11 cellular contexts compared by ENCODE assay signal in the genomic region with DNA sequence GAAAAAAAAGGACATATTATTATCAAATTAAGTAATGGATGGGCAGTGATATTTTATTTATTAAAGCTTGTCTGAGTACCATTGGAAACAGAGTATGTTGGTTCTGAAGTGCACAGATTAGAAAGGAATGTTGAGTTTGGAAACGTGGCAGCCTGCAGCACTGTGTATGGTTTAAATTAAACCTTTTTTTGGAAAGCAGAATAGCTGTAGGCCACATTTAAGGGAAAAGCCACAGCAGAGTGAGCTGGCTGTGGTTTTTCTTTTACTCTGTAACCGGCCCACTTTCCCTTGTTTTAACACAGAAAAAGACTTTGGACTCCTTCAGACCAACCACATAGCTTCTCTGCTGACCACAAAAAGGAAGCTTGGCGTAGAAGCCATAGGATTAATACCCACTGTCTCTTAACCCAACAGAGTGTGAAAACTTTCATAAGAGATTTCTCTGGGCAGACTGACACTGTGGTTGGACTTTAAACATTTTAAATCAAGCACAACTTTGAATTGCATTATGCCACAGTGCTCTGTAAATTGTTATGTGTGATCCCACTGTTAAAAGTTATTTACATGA.
DNase-seq lines count a peak whose midpoint lies in the region; TF ChIP-seq lines count a peak whose summit lies in the region.
"Had no signal": no experiment of that assay in that cellular context is flagged by ENCODE, and none has a peak within 500 bp of the region (broad histone marks: within the 10 kb centered on the region; RNA-seq: fewer than 3 reads in every experiment).

No MANE protein-coding gene starts in this region.

- WGBS in mesenchymal stem cell, result 13% methylated on average over 2 of the region's 3 CpGs

- peak overlapping the region; percentile 68 for H3K9ac ChIP-seq in mesenchymal stem cell (ENCODE audit: low read length)

- no peaks in the 10 kb centered on the region for H3K4me1 ChIP-seq in mesenchymal stem cell (ENCODE audit: control insufficient read depth, insufficient read depth, low read depth, low read length)

- H3K14ac ChIP-seq in mesenchymal stem cell (ENCODE audit: low read length in 2 of 2), result no peak overlapping the region

- no peak overlapping the region for H2BK12ac ChIP-seq in mesenchymal stem cell (ENCODE audit: low read length in 2 of 2)

- no peak overlapping the region for H2BK5ac ChIP-seq in mesenchymal stem cell (ENCODE audit: low read depth, low read length, poor library complexity, severe bottlenecking)

- H2BK120ac ChIP-seq in mesenchymal stem cell (ENCODE audit: low read depth, low read length), result peak overlapping the region; percentile 34

- H3K27ac Mint-ChIP-seq in activated CD4-positive, alpha-beta memory T cell treated with anti-CD3 and anti-CD28 coated beads, Interleukin-2, amount 10 ng/mL, durations not matched to agents 7 days and 5 days, result no peak overlapping the region
- H3K27ac Mint-ChIP-seq: activated naive CD8-positive, alpha-beta T cell had no signal

- CTCF ChIA-PET in activated CD4-positive, alpha-beta memory T cell treated with anti-CD3 and anti-CD28 coated beads, Interleukin-2, amount 10 ng/mL, durations not matched to agents 7 days and 5 days (lab: Charles Lee), result interaction anchor here (1.0 to 3.5 kb wide), 3 partner anchors 80 to 108 kb away, joined by 3 to 16 read pairs (median 3); no protein-coding TSS in a partner anchor

- H2AK5ac ChIP-seq in mesenchymal stem cell (ENCODE audit: low read length, severe bottlenecking), result no peak overlapping the region

- H3K4me3 Mint-ChIP-seq in activated CD4-positive, alpha-beta memory T cell treated with anti-CD3 and anti-CD28 coated beads, Interleukin-2, amount 10 ng/mL, durations not matched to agents 7 days and 5 days, result no peak overlapping the region
- H3K4me3 Mint-ChIP-seq: activated naive CD8-positive, alpha-beta T cell had no signal

- H2BK15ac ChIP-seq in mesenchymal stem cell (ENCODE audit: low read depth, poor library complexity, severe bottlenecking), result no peak overlapping the region

- H3K36me3 Mint-ChIP-seq in activated CD4-positive, alpha-beta memory T cell treated with anti-CD3 and anti-CD28 coated beads, Interleukin-2, amount 10 ng/mL, durations not matched to agents 7 days and 5 days (ENCODE audit: low read depth), result no peaks in the 10 kb centered on the region

- H3K27me3 Mint-ChIP-seq in activated CD4-positive, alpha-beta memory T cell treated with anti-CD3 and anti-CD28 coated beads, Interleukin-2, amount 10 ng/mL, durations not matched to agents 7 days and 5 days, result peaks cover 15% of the 10 kb centered on the region
- H3K27me3 Mint-ChIP-seq: activated naive CD8-positive, alpha-beta T cell had no signal

- H3K9me3 Mint-ChIP-seq in activated CD4-positive, alpha-beta memory T cell treated with anti-CD3 and anti-CD28 coated beads, Interleukin-2, amount 10 ng/mL, durations not matched to agents 7 days and 5 days, result no peaks in the 10 kb centered on the region

- peak overlapping the region; percentile 47 for H3K27ac ChIP-seq in mesenchymal stem cell (ENCODE audit: low read length, poor library complexity, severe bottlenecking)

- no peaks in the 10 kb centered on the region for H3K9me3 ChIP-seq in mesenchymal stem cell (ENCODE audit: control insufficient read depth, low read length)

- DNase-seq in AG08395 (ENCODE audit: low spot score) (peak; percentile 79), M059J (ENCODE audit: low read depth) (peak; percentile 30), cardiac fibroblast (ENCODE audit: low read depth in 2 of 2) (peak; percentile 58 to 87), mesenchymal stem cell (peak; percentile 74), kidney glomerular epithelial cell (lab: John Stamatoyannopoulos, UW) (no peak), SHP77 (lab: John Stamatoyannopoulos, UW) (no peak)
- no peak for DNase-seq in activated effector memory CD4-positive, alpha-beta T cell treated with Interleukin-2 at 50 U/mL for 16 hours
- DNase-seq in activated CD4-positive, alpha-beta memory T cell treated with anti-CD3 and anti-CD28 coated beads, Interleukin-2, amount 10 ng/mL, durations not matched to agents 7 days and 5 days, result no peak
- DNase-seq: NCI-H1092, nucleus accumbens had no signal

- H4K8ac ChIP-seq in mesenchymal stem cell (ENCODE audit: low read length), result no peak overlapping the region

- no peaks in the 10 kb centered on the region for H3K79me1 ChIP-seq in mesenchymal stem cell (replicated peaks; ENCODE audit: low read length, poor library complexity, severe bottlenecking)

- H3K4me2 ChIP-seq in mesenchymal stem cell (ENCODE audit: low read length, poor library complexity, severe bottlenecking), result no peak overlapping the region

- POLR2A ChIA-PET in activated CD4-positive, alpha-beta memory T cell treated with anti-CD3 and anti-CD28 coated beads, Interleukin-2, amount 10 ng/mL, durations not matched to agents 7 days and 5 days (lab: Charles Lee), result interaction anchor here (0.7 to 1.1 kb wide), 3 partner anchors 79 to 121 kb away, joined by 3 to 4 read pairs (median 3); no protein-coding TSS in a partner anchor

- H4K91ac ChIP-seq in mesenchymal stem cell (ENCODE audit: low read length), result no peak overlapping the region

- no peaks in the 10 kb centered on the region for H3K36me3 ChIP-seq in mesenchymal stem cell (ENCODE audit: control insufficient read depth in 1 of 2, insufficient read depth in 2 of 2, low read depth in 1 of 2, low read length in 2 of 2)

- H3K27me3 ChIP-seq in mesenchymal stem cell (ENCODE audit: control insufficient read depth in 1 of 2, insufficient read depth in 1 of 2, low read length in 2 of 2), result no peaks in the 10 kb centered on the region

- H3K23ac ChIP-seq in mesenchymal stem cell (ENCODE audit: low read length in 2 of 2), result no peak overlapping the region

- no peak overlapping the region for H3K4ac ChIP-seq in mesenchymal stem cell (ENCODE audit: low read depth in 1 of 2, low read length in 2 of 2)

- H3K18ac ChIP-seq in mesenchymal stem cell (ENCODE audit: low read depth in 1 of 2, low read length in 2 of 2), result no peak overlapping the region

- H3K4me1 Mint-ChIP-seq in activated CD4-positive, alpha-beta memory T cell treated with anti-CD3 and anti-CD28 coated beads, Interleukin-2, amount 10 ng/mL, durations not matched to agents 7 days and 5 days, result peaks cover 21% of the 10 kb centered on the region

- H3K4me3 ChIP-seq in cardiac fibroblast (replicated peaks in 1 of 2; ENCODE audit: low read depth in 2 of 2, low read length in 2 of 2) (no peak overlapping the region), mesenchymal stem cell (ENCODE audit: insufficient read depth in 1 of 2, low read depth in 1 of 2, low read length in 2 of 2) (peak overlapping the region in 1 of 2 experiments; percentile 3)

- H2AFZ ChIP-seq in mesenchymal stem cell (ENCODE audit: low read depth, low read length), result no peak overlapping the region

- TF ChIP-seq CTCF in cardiac fibroblast (IDR thresholded peaks at IDR 0.05; ENCODE audit: low read depth, low read length), result no peak

Comparison
In these comparisons a context has a peak if more than half of its experiments do, and no peak if none do; other contexts are left out.
1. DNase-seq: peak in AG08395 (single experiment), M059J (single experiment), cardiac fibroblast (2 of 2) and mesenchymal stem cell (single experiment); none in kidney glomerular epithelial cell (single experiment), activated effector memory CD4-positive, alpha-beta T cell treated with Interleukin-2 at 50 U/mL for 16 hours (single experiment), activated CD4-positive, alpha-beta memory T cell treated with anti-CD3 and anti-CD28 coated beads, Interleukin-2, amount 10 ng/mL, durations not matched to agents 7 days and 5 days (single experiment) and SHP77 (0 of 2).